Comparison of ENCODE assay signal across 14 cellular contexts in genomic region chr4:5785806-5786680, GRCh38.
A peak's percentile ranks its signal among the peaks of the same experiment; 100 is the strongest.
DNase-seq lines count a peak whose midpoint lies in the region; ATAC-seq and TF ChIP-seq lines count a peak whose summit lies in the region.
"Had no signal": no experiment of that assay in that cellular context is flagged by ENCODE, and none has a peak within 500 bp of the region (broad histone marks: within the 10 kb centered on the region; RNA-seq: fewer than 3 reads in every experiment).

No MANE protein-coding gene starts in this region.

- H3K27ac ChIP-seq in HEK293 (ENCODE audit: extremely low read depth, low read depth, low read length), result no peak overlapping the region
- peak overlapping the region; percentile 20 to 58 (median 31) for H3K27ac ChIP-seq in body of pancreas
- peak overlapping the region in 5 of 10 donors; percentile 15 to 61 (median 19) for H3K27ac ChIP-seq in heart right ventricle
- peak overlapping the region; percentile 36 to 39 for H3K27ac ChIP-seq in thoracic aorta
- H3K27ac ChIP-seq: SK-N-MC had no signal

- H3K27me3 ChIP-seq in body of pancreas (no peaks in the 10 kb centered on the region), heart right ventricle (no peaks in the 10 kb centered on the region), thoracic aorta (replicated peaks; ENCODE audit: insufficient read depth) (no peaks in the 10 kb centered on the region)

- ATAC-seq in body of pancreas (peak; percentile 78), heart right ventricle (peak in 6 of 8 donors; percentile 37 to 55 (median 48)), thoracic aorta (ENCODE audit: insufficient number of reproducible peaks, low FRiP score, low read depth) (no peak), HG03097 (IDR thresholded peaks at IDR 0.05; ENCODE audit: low FRiP score, unreplicated experiment) (no peak)
- ATAC-seq: activated CD4-positive, alpha-beta T cell treated with anti-CD3 and anti-CD28 coated beads for 36 hours had no signal

- peak in 1 of 4 donors; percentile 34 for DNase-seq in body of pancreas
- no peak for DNase-seq in heart right ventricle
- no peak for DNase-seq in thoracic aorta (ENCODE audit: low spot score)
- no peak for DNase-seq in T-helper 1 cell
- DNase-seq in T-helper 9 cell, result no peak
- DNase-seq: activated CD4-positive, alpha-beta T cell treated with anti-CD3 and anti-CD28 coated beads for 36 hours; activated naive CD4-positive, alpha-beta T cell; Calu3; effector CD4-positive, alpha-beta T cell; MV-4-11; stimulated activated CD4-positive, alpha-beta T cell treated with anti-CD3 and anti-CD28 coated beads, Interleukin-12 subunit alpha, Interleukin-12 subunit beta, amount 100 ng/mL, for 4 hours had no signal

- no peak for TF ChIP-seq POLR2A in body of pancreas (IDR thresholded peaks at IDR 0.05)

- intact Hi-C loops in body of pancreas (cut with DNase I), result no loop called here
- intact Hi-C loops in heart right ventricle (cut with DNase I), result loop anchor here in 1 of 10 donors (10.0 kb wide), 1 partner anchor 1301 kb away; no protein-coding TSS in a partner anchor

- H3K36me3 ChIP-seq in HEK293 (ENCODE audit: control insufficient read depth in 2 of 2, insufficient read depth in 1 of 2, low read length in 2 of 2) (peaks cover 0 to 60% of the 10 kb centered on the region in 2 experiments; a peak in 1 of 3 replicates), body of pancreas (replicated peaks in 1 of 2; ENCODE audit: insufficient read depth in 1 of 2, low read depth in 2 of 2) (no peaks in the 10 kb centered on the region), heart right ventricle (peaks cover 0 to 21% (median 0%) of the 10 kb centered on the region in 9 donors), thoracic aorta (peaks cover 19% of the 10 kb centered on the region)

- no peak for TF ChIP-seq CTCF in HEK293 (tag by site-specific recombination; IDR thresholded peaks at IDR 0.05)
- TF ChIP-seq CTCF in body of pancreas (IDR thresholded peaks at IDR 0.05), result no peak
- TF ChIP-seq CTCF in heart right ventricle (IDR thresholded peaks at IDR 0.05), result no peak
- TF ChIP-seq CTCF in thoracic aorta (IDR thresholded peaks at IDR 0.05), result no peak

- POLR2A ChIA-PET in HEK293 (lab: Yijun Ruan, JAX), result interaction anchor here (0.6 kb wide), 1 partner anchor 150 kb away, joined by 3 read pairs; no protein-coding TSS in a partner anchor

- WGBS in body of pancreas, 2 donors, result 67 to 71% methylated on average over 9 of the region's 9 CpGs
- 77 to 85% methylated on average over 9 of the region's 9 CpGs for WGBS in heart right ventricle, 2 donors

- H3K9me3 ChIP-seq in HEK293 (ENCODE audit: control insufficient read depth, insufficient read depth, low read depth, low read length) (no peaks in the 10 kb centered on the region), body of pancreas (no peaks in the 10 kb centered on the region), heart right ventricle (no peaks in the 10 kb centered on the region), thoracic aorta (no peaks in the 10 kb centered on the region)

- CTCF ChIA-PET in HEK293 (lab: Yijun Ruan, JAX), result no interaction called here

- H3K4me3 ChIP-seq in HEK293 (ENCODE audit: low read depth, low read length), result no peak overlapping the region
- no peak overlapping the region for H3K4me3 ChIP-seq in body of pancreas
- no peak overlapping the region for H3K4me3 ChIP-seq in heart right ventricle
- H3K4me3 ChIP-seq in thoracic aorta, result no peak overlapping the region
- H3K4me3 ChIP-seq: SK-N-MC had no signal

- H3K4me1 ChIP-seq in HEK293 (ENCODE audit: control insufficient read depth, insufficient read depth, low read length) (no peaks in the 10 kb centered on the region), body of pancreas (peaks cover 8% of the 10 kb centered on the region), heart right ventricle (peaks cover 0 to 7% (median 0%) of the 10 kb centered on the region in 9 donors), thoracic aorta (ENCODE audit: control insufficient read depth in 1 of 2, low read depth in 2 of 2) (peaks cover 0 to 17% of the 10 kb centered on the region in 2 donors)

TF ChIP-seq in HEK293, 187 proteins besides CTCF, POLR2A, EP300 and RAD21 (continues in another document):
- no peak for TF ChIP-seq BCL6B (tag by site-specific recombination; IDR thresholded peaks at IDR 0.05)
- TF ChIP-seq ZNF629 (tag by site-specific recombination; IDR thresholded peaks at IDR 0.05), result peak; percentile 79
- TF ChIP-seq, protein P1, sequence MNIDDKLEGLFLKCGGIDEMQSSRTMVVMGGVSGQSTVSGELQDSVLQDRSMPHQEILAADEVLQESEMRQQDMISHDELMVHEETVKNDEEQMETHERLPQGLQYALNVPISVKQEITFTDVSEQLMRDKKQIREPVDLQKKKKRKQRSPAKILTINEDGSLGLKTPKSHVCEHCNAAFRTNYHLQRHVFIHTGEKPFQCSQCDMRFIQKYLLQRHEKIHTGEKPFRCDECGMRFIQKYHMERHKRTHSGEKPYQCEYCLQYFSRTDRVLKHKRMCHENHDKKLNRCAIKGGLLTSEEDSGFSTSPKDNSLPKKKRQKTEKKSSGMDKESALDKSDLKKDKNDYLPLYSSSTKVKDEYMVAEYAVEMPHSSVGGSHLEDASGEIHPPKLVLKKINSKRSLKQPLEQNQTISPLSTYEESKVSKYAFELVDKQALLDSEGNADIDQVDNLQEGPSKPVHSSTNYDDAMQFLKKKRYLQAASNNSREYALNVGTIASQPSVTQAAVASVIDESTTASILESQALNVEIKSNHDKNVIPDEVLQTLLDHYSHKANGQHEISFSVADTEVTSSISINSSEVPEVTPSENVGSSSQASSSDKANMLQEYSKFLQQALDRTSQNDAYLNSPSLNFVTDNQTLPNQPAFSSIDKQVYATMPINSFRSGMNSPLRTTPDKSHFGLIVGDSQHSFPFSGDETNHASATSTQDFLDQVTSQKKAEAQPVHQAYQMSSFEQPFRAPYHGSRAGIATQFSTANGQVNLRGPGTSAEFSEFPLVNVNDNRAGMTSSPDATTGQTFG (tag by site-specific recombination; IDR thresholded peaks at IDR 0.05; ENCODE audit: borderline replicate concordance), result no peak
- TF ChIP-seq ZBTB21 (tag by site-specific recombination; IDR thresholded peaks at IDR 0.05), result peak; percentile 77; the same call in 1 of the 2 replicates
- TF ChIP-seq IKZF3 (tag by site-specific recombination; IDR thresholded peaks at IDR 0.05), result no peak
- TF ChIP-seq, protein P2, sequence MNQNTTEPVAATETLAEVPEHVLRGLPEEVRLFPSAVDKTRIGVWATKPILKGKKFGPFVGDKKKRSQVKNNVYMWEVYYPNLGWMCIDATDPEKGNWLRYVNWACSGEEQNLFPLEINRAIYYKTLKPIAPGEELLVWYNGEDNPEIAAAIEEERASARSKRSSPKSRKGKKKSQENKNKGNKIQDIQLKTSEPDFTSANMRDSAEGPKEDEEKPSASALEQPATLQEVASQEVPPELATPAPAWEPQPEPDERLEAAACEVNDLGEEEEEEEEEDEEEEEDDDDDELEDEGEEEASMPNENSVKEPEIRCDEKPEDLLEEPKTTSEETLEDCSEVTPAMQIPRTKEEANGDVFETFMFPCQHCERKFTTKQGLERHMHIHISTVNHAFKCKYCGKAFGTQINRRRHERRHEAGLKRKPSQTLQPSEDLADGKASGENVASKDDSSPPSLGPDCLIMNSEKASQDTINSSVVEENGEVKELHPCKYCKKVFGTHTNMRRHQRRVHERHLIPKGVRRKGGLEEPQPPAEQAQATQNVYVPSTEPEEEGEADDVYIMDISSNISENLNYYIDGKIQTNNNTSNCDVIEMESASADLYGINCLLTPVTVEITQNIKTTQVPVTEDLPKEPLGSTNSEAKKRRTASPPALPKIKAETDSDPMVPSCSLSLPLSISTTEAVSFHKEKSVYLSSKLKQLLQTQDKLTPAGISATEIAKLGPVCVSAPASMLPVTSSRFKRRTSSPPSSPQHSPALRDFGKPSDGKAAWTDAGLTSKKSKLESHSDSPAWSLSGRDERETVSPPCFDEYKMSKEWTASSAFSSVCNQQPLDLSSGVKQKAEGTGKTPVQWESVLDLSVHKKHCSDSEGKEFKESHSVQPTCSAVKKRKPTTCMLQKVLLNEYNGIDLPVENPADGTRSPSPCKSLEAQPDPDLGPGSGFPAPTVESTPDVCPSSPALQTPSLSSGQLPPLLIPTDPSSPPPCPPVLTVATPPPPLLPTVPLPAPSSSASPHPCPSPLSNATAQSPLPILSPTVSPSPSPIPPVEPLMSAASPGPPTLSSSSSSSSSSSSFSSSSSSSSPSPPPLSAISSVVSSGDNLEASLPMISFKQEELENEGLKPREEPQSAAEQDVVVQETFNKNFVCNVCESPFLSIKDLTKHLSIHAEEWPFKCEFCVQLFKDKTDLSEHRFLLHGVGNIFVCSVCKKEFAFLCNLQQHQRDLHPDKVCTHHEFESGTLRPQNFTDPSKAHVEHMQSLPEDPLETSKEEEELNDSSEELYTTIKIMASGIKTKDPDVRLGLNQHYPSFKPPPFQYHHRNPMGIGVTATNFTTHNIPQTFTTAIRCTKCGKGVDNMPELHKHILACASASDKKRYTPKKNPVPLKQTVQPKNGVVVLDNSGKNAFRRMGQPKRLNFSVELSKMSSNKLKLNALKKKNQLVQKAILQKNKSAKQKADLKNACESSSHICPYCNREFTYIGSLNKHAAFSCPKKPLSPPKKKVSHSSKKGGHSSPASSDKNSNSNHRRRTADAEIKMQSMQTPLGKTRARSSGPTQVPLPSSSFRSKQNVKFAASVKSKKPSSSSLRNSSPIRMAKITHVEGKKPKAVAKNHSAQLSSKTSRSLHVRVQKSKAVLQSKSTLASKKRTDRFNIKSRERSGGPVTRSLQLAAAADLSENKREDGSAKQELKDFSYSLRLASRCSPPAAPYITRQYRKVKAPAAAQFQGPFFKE (tag by site-specific recombination; IDR thresholded peaks at IDR 0.05; ENCODE audit: borderline replicate concordance), result no peak
- 0 out of 2 replicates have a peak, but pooled peaks have one; percentile 17 for TF ChIP-seq ZNF366 (tag by site-specific recombination; conservative IDR thresholded peaks at IDR 0.05)
- TF ChIP-seq SP2 (tag by site-specific recombination; IDR thresholded peaks at IDR 0.05), result no peak
- TF ChIP-seq OSR2 (tag by site-specific recombination; IDR thresholded peaks at IDR 0.05), result 0 out of 2 replicates have a peak, but pooled peaks have one; percentile 20

Comparison
In these comparisons a context has a peak if more than half of its experiments do, and no peak if none do; other contexts are left out.
1. ATAC-seq: peak in body of pancreas (single experiment) and heart right ventricle (6 of 8); none in thoracic aorta (single experiment) and HG03097 (single experiment).